ENCODE assay signal across 20 cellular contexts in genomic region chr14:50014809-50015208, GRCh38.
"Had no signal": no experiment of that assay in that cellular context is flagged by ENCODE, and none has a peak within 500 bp of the region (broad histone marks: within the 10 kb centered on the region; RNA-seq: fewer than 3 reads in every experiment).

No MANE protein-coding gene starts in this region.

- H3K27me3 ChIP-seq: upper lobe of left lung had no signal

- H3K4me3 Mint-ChIP-seq: nephron; T-helper 2 cell treated with Interferon-gamma antibody and Interleukin-4, amounts not matched to agents 5 μg/mL and 100 μg/mL, for 36 hours had no signal

- H3K27ac ChIP-seq: upper lobe of left lung had no signal

- DNase-seq: activated CD4-positive, alpha-beta T cell treated with anti-CD3 and anti-CD28 coated beads, Interleukin-2, amount 50 U/mL, for 1 hour; activated CD4-positive, CD25-positive, alpha-beta regulatory T cell; activated CD8-positive, alpha-beta memory T cell treated with anti-CD3 and anti-CD28 coated beads for 24 hours; activated naive CD4-positive, alpha-beta T cell treated with anti-CD3 and anti-CD28 coated beads, Interleukin-2, amount 50 U/mL, for 16 hours; amniotic stem cell; caudate nucleus; effector CD4-positive, alpha-beta T cell; foreskin melanocyte; head of caudate nucleus; mesendoderm; nucleus accumbens; posterior cingulate gyrus; stimulated activated CD4-positive, alpha-beta T cell treated with anti-CD3 and anti-CD28 coated beads, Interleukin-15, amount 100 ng/mL, for 24 hours; stimulated activated CD4-positive, alpha-beta T cell treated with anti-CD3 and anti-CD28 coated beads, Interleukin-4, amount 100 ng/mL, for 1 hour; stimulated activated naive CD4-positive, alpha-beta T cell treated with Interleukin-2 at 50 U/mL for 16 hours; SW 1271; upper lobe of left lung had no signal

- H3K36me3 ChIP-seq: upper lobe of left lung had no signal

- H3K4me3 ChIP-seq: upper lobe of left lung had no signal

- H3K27ac Mint-ChIP-seq: activated T-helper 2 cell treated with anti-CD3 and anti-CD28 coated beads, Interferon-gamma antibody, Interleukin-2, Interleukin-4, amounts not matched to agents 10 μg/mL and 5 μg/mL and 100 μg/mL, durations not matched to agents 14 hours and 24 hours and 36 hours; nephron; T-helper 2 cell treated with Interferon-gamma antibody and Interleukin-4, amounts not matched to agents 5 μg/mL and 100 μg/mL, for 36 hours had no signal

- H3K9me3 ChIP-seq: upper lobe of left lung had no signal
